ENCODE assay signal across 23 cellular contexts in the genomic region with DNA sequence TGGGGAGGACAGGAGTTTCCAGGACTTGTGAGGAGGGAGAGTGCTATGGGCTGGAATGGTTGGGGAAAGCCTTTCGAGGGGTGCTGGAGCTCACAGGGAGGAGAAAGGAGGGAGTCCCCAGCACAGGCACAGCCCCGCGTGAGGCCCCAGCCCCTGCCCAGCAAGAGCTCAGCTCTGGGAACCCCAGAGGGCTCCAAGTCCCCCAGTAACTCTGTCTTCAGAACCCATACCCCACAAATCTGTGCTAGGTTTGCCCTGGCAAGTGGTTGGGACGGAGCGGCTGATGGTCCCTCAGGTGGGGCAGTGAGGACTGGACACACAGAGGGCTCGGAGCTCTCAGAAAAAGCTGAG.
"Had no signal": no experiment of that assay in that cellular context is flagged by ENCODE, and none has a peak within 500 bp of the region (broad histone marks: within the 10 kb centered on the region; RNA-seq: fewer than 3 reads in every experiment).

No MANE protein-coding gene starts in this region.

- H2AFZ ChIP-seq: parathyroid adenoma had no signal

- H3K36me3 ChIP-seq: colonic mucosa, vagina had no signal

- H3K4me1 Mint-ChIP-seq: activated B cell treated with CpG ODN at 0.5 μM for 24 hours, memory B cell, naive B cell had no signal

- H3K27ac ChIP-seq: colonic mucosa, left lung, neutrophil, parathyroid adenoma, tibial nerve, vagina had no signal

- H3K27me3 Mint-ChIP-seq: activated B cell treated with CpG ODN at 0.5 μM for 24 hours; activated naive CD8-positive, alpha-beta T cell; memory B cell; naive B cell had no signal

- H3K9ac ChIP-seq: parathyroid adenoma had no signal

- H3K4me1 ChIP-seq: colonic mucosa, left lung, parathyroid adenoma, vagina had no signal

- H3K9me3 Mint-ChIP-seq: activated B cell treated with CpG ODN at 0.5 μM for 24 hours; activated T-cell treated with anti-CD3 and anti-CD28 coated beads, Interleukin-2, amount 50 U/mL, for 72 hours; memory B cell; naive B cell had no signal

- H3K9me3 ChIP-seq: colonic mucosa, left lung, mucosa of descending colon, neutrophil, tibial nerve, vagina had no signal

- H3K4me3 Mint-ChIP-seq: activated B cell treated with CpG ODN at 0.5 μM for 24 hours; activated CD8-positive, alpha-beta T cell treated with anti-CD3 and anti-CD28 coated beads, Interleukin-2, amount 10 ng/mL, durations not matched to agents 7 days and 5 days; activated naive CD8-positive, alpha-beta T cell; activated T-cell treated with anti-CD3 and anti-CD28 coated beads, Interleukin-2, amount 50 U/mL, for 72 hours; memory B cell; naive B cell had no signal

- FAIRE-seq: endometrium had no signal

- ATAC-seq: activated CD8-positive, alpha-beta T cell treated with anti-CD3 and anti-CD28 coated beads, Interleukin-2, amount 10 ng/mL, durations not matched to agents 7 days and 5 days; activated T-cell treated with anti-CD3 and anti-CD28 coated beads, Interleukin-2, amount 50 U/mL, for 72 hours; left lung; mucosa of descending colon had no signal

- H3K36me3 Mint-ChIP-seq: memory B cell, naive B cell had no signal

- DNase-seq: activated CD4-positive, alpha-beta T cell treated with anti-CD3 and anti-CD28 coated beads for 48 hours; activated CD8-positive, alpha-beta T cell treated with anti-CD3 and anti-CD28 coated beads, Interleukin-2, amount 10 ng/mL, durations not matched to agents 7 days and 5 days; activated gamma-delta T cell; activated T-cell treated with anti-CD3 and anti-CD28 coated beads, Interleukin-2, amount 50 U/mL, for 72 hours; caudate nucleus; colonic mucosa; erythroblast; foreskin melanocyte; glutamatergic neuron; hypothalamus; left lung; mucosa of descending colon; naive B cell; stimulated activated naive CD4-positive, alpha-beta T cell; SW 1271 had no signal

- H3K27me3 ChIP-seq: colonic mucosa, left lung, neutrophil, tibial nerve, vagina had no signal

- H3K4me3 ChIP-seq: colonic mucosa, left lung, mucosa of descending colon, tibial nerve, vagina had no signal

- H3K27ac Mint-ChIP-seq: activated B cell treated with CpG ODN at 0.5 μM for 24 hours; activated CD8-positive, alpha-beta T cell treated with anti-CD3 and anti-CD28 coated beads, Interleukin-2, amount 10 ng/mL, durations not matched to agents 7 days and 5 days; activated naive CD8-positive, alpha-beta T cell; activated T-cell treated with anti-CD3 and anti-CD28 coated beads, Interleukin-2, amount 50 U/mL, for 72 hours; memory B cell had no signal
